ENCODE assay signal across 11 cellular contexts in genomic region chr1:171438441-171438840, GRCh38. TPM values are rescaled to one million over a fixed set of nuclear protein-coding genes. Genes with fewer than 3 reads are reported as not detected.
DNase-seq lines count a peak whose midpoint lies in the region; ATAC-seq and TF ChIP-seq lines count a peak whose summit lies in the region.
"Had no signal": no experiment of that assay in that cellular context is flagged by ENCODE, and none has a peak within 500 bp of the region (broad histone marks: within the 10 kb centered on the region; RNA-seq: fewer than 3 reads in every experiment).

No MANE protein-coding gene starts in this region.

- H3K4me1 ChIP-seq in lung (ENCODE audit: control insufficient read depth in 2 of 2, insufficient read depth in 2 of 2, low read length in 2 of 2): no peaks in the 10 kb centered on the region
- H3K4me1 ChIP-seq in CD8-positive, alpha-beta memory T cell (ENCODE audit: insufficient read depth, low read length): peaks cover 7% of the 10 kb centered on the region
- H3K4me1 ChIP-seq: prostate gland had no signal

- H3K4me3 Mint-ChIP-seq in CD8-positive, alpha-beta memory T cell: no peak overlapping the region
- H3K4me3 Mint-ChIP-seq: stimulated activated naive B cell treated with anti-CD40 and anti-IgM and Interleukin-4, amounts not matched to agents 10 μg/mL and 1 μg/mL and 100 μg/mL, for 72 hours had no signal

- POLR2A ChIA-PET in CD8-positive, alpha-beta memory T cell (lab: Charles Lee): no interaction called here

- H3K9me3 Mint-ChIP-seq in CD8-positive, alpha-beta memory T cell: no peaks in the 10 kb centered on the region
- H3K9me3 Mint-ChIP-seq: stimulated activated naive B cell treated with anti-CD40 and anti-IgM and Interleukin-4, amounts not matched to agents 10 μg/mL and 1 μg/mL and 100 μg/mL, for 72 hours had no signal

- CTCF ChIA-PET in CD8-positive, alpha-beta memory T cell (lab: Charles Lee): no interaction called here

- no peak overlapping the region for H3K27ac Mint-ChIP-seq in CD8-positive, alpha-beta memory T cell
- H3K27ac Mint-ChIP-seq: stimulated activated naive B cell treated with anti-CD40 and anti-IgM and Interleukin-4, amounts not matched to agents 10 μg/mL and 1 μg/mL and 100 μg/mL, for 72 hours had no signal

- WGBS in lung, 2 donors: 58 to 84% methylated on average over 2 of the region's 2 CpGs

- TF ChIP-seq CTCF in coronary artery (IDR thresholded peaks at IDR 0.05) (no peak), lung (IDR thresholded peaks at IDR 0.05; ENCODE audit: control extremely low read depth, extremely low read depth) (no peak)

- H3K4me1 Mint-ChIP-seq in CD8-positive, alpha-beta memory T cell: peaks cover 3 to 11% (median 7%) of the 10 kb centered on the region in 3 donors

- ATAC-seq in lung (ENCODE audit: insufficient read depth, low FRiP score) (peak; percentile 23), GM21526 (IDR thresholded peaks at IDR 0.05; ENCODE audit: low FRiP score, unreplicated experiment) (no peak)
- ATAC-seq: stimulated activated naive B cell treated with anti-CD40 and anti-IgM and Interleukin-4, amounts not matched to agents 10 μg/mL and 1 μg/mL and 100 μg/mL, for 72 hours had no signal

- peak; percentile 87 for DNase-seq in AG08395 (ENCODE audit: low spot score)
- peak; percentile 99 for DNase-seq in M059J (ENCODE audit: low read depth)
- DNase-seq in coronary artery (ENCODE audit: low spot score): peak; percentile 75
- peak; percentile 32 for DNase-seq in lung (ENCODE audit: low spot score)
- DNase-seq in CD8-positive, alpha-beta memory T cell: no peak
- no peak for DNase-seq in NCI-H345 (lab: John Stamatoyannopoulos, UW)
- DNase-seq in activated CD4-positive, alpha-beta T cell treated with anti-CD3 and anti-CD28 coated beads, Interleukin-2, amount 50 U/mL, for 4 hours: no peak
- DNase-seq: stimulated activated naive B cell treated with anti-CD40 and anti-IgM and Interleukin-4, amounts not matched to agents 10 μg/mL and 1 μg/mL and 100 μg/mL, for 72 hours had no signal

- H3K9me3 ChIP-seq in lung (ENCODE audit: control insufficient read depth in 2 of 2, insufficient read depth in 1 of 2, low read length in 1 of 2): no peaks in the 10 kb centered on the region
- H3K9me3 ChIP-seq in CD8-positive, alpha-beta memory T cell (ENCODE audit: low read length): no peaks in the 10 kb centered on the region
- H3K9me3 ChIP-seq: prostate gland had no signal

- H3K4me3 ChIP-seq in coronary artery (no peak overlapping the region), lung (no peak overlapping the region)
- H3K4me3 ChIP-seq in CD8-positive, alpha-beta memory T cell (ENCODE audit: low read length): no peak overlapping the region
- H3K4me3 ChIP-seq: prostate gland had no signal

- peaks cover 0 to 7% of the 10 kb centered on the region in 2 donors for H3K27me3 Mint-ChIP-seq in CD8-positive, alpha-beta memory T cell

- peak overlapping the region in 1 of 2 donors; percentile 59 for H3K27ac ChIP-seq in coronary artery
- no peak overlapping the region for H3K27ac ChIP-seq in lung (ENCODE audit: low read depth in 1 of 2, low read length in 1 of 2)
- H3K27ac ChIP-seq in CD8-positive, alpha-beta memory T cell (ENCODE audit: low read depth, low read length): no peak overlapping the region
- H3K27ac ChIP-seq: KMS-11, prostate gland had no signal

- H3K36me3 ChIP-seq in lung (ENCODE audit: control insufficient read depth in 2 of 2, insufficient read depth in 2 of 2, low read length in 2 of 2): no peaks in the 10 kb centered on the region
- no peaks in the 10 kb centered on the region for H3K36me3 ChIP-seq in CD8-positive, alpha-beta memory T cell (ENCODE audit: insufficient read depth, low read length)
- H3K36me3 ChIP-seq: prostate gland had no signal

- no peaks in the 10 kb centered on the region for H3K36me3 Mint-ChIP-seq in CD8-positive, alpha-beta memory T cell
- H3K36me3 Mint-ChIP-seq: stimulated activated naive B cell treated with anti-CD40 and anti-IgM and Interleukin-4, amounts not matched to agents 10 μg/mL and 1 μg/mL and 100 μg/mL, for 72 hours had no signal

- no peaks in the 10 kb centered on the region for H3K27me3 ChIP-seq in lung (ENCODE audit: control insufficient read depth, insufficient read depth)
- no peaks in the 10 kb centered on the region for H3K27me3 ChIP-seq in CD8-positive, alpha-beta memory T cell (ENCODE audit: insufficient read depth, low read length, poor library complexity, severe bottlenecking)

RNA-seq across cellular contexts. Expression of gene PRRC2C, which starts 46.9 kb away (rescaled TPM):
- 39.1 and 55.9 TPM in 2 replicates for total RNA-seq in M059J (2014; rRNA removed; shearing (Covaris generic))
- total RNA-seq in lung: 100 to 1,000 TPM; 120 to 121 TPM
- polyA plus RNA-seq in lung: 10 to 100 TPM; 35.1 to 41.2 TPM
- total RNA-seq in CD8-positive, alpha-beta memory T cell: 100 to 1,000 TPM; 262 to 275 TPM
- polyA plus RNA-seq in CD8-positive, alpha-beta memory T cell: 106 TPM

Comparison
In these comparisons a context has a peak if more than half of its experiments do, and no peak if none do; other contexts are left out.
1. DNase-seq: peak in AG08395 (single experiment), M059J (single experiment), coronary artery (single experiment) and lung (single experiment); none in CD8-positive, alpha-beta memory T cell (0 of 5), NCI-H345 (single experiment) and activated CD4-positive, alpha-beta T cell treated with anti-CD3 and anti-CD28 coated beads, Interleukin-2, amount 50 U/mL, for 4 hours (0 of 2).